Comparison of ENCODE assay signal across 1 cellular context in genomic region chr4:83284161-83285021, GRCh38.
TF ChIP-seq lines count a peak whose summit lies in the region.

Gene COQ2 (minus strand): TSS chr4:83284798. CDS start chr4:83284764, 34 bp downstream.

TF ChIP-seq in K562, 482 proteins besides CTCF, POLR2A, EP300 and RAD21 (continued from another document and continues in another):
- peak; percentile 38 for TF ChIP-seq MGA (IDR thresholded peaks at IDR 0.05)
- no peak for TF ChIP-seq WHSC1 (IDR thresholded peaks at IDR 0.05; ENCODE audit: low read length)
- TF ChIP-seq CEBPG (CRISPR knock-in tag; IDR thresholded peaks at IDR 0.05), result 0 out of 2 replicates have a peak, but pooled peaks have one; percentile 48
- peak; percentile 8 to 66; a peak in 2 of 4 replicates for TF ChIP-seq CEBPG (tag; conservative IDR thresholded peaks at IDR 0.05 in 1 of 2, IDR thresholded peaks at IDR 0.05 in 1 of 2)
- TF ChIP-seq ZKSCAN1 (IDR thresholded peaks at IDR 0.05; ENCODE audit: low read depth, low read length), result peak; percentile 42; the same call in 1 of the 2 replicates
- peak; percentile 90 for TF ChIP-seq ERF (CRISPR knock-in tag; IDR thresholded peaks at IDR 0.05)
- no peak for TF ChIP-seq ARHGAP35 (IDR thresholded peaks at IDR 0.05; ENCODE audit: partially characterized antibody)
- TF ChIP-seq FIP1L1 (IDR thresholded peaks at IDR 0.05; ENCODE audit: low read depth, low read length, poor library complexity, severe bottlenecking), result peak; percentile 35
- no peak for TF ChIP-seq NFRKB (IDR thresholded peaks at IDR 0.05; ENCODE audit: low read depth)
- TF ChIP-seq AFF1 (IDR thresholded peaks at IDR 0.05; ENCODE audit: low read depth in 1 of 2, partially characterized antibody in 2 of 2), result no peak
- no peak for TF ChIP-seq MAFK (IDR thresholded peaks at IDR 0.05; ENCODE audit: low read length)
- TF ChIP-seq HNRNPUL1 (IDR thresholded peaks at IDR 0.05; ENCODE audit: low read length), result no peak
- TF ChIP-seq ETS2 (tag; IDR thresholded peaks at IDR 0.05; ENCODE audit: borderline replicate concordance, poor library complexity, severe bottlenecking), result no peak
- TF ChIP-seq SRSF3 (IDR thresholded peaks at IDR 0.05; ENCODE audit: insufficient read depth, low read length), result no peak
- TF ChIP-seq RFX1 (IDR thresholded peaks at IDR 0.05), result no peak
- TF ChIP-seq PTTG1 (tag; IDR thresholded peaks at IDR 0.05; ENCODE audit: low read depth), result no peak
- no peak for TF ChIP-seq FOXJ3 (CRISPR knock-in tag; IDR thresholded peaks at IDR 0.05)
- no peak for TF ChIP-seq SMARCC2 (IDR thresholded peaks at IDR 0.05; ENCODE audit: low read depth)
- TF ChIP-seq ETV5 (CRISPR knock-in tag; IDR thresholded peaks at IDR 0.05; ENCODE audit: low read depth), result no peak
- peak; percentile 91; the same call in 1 of the 2 replicates for TF ChIP-seq E2F4 (CRISPR knock-in tag; IDR thresholded peaks at IDR 0.05; ENCODE audit: low read depth)
- TF ChIP-seq PML (IDR thresholded peaks at IDR 0.05; ENCODE audit: low read length), result 0 out of 2 replicates have a peak, but pooled peaks have one; percentile 19
- TF ChIP-seq BHLHE40 (IDR thresholded peaks at IDR 0.05; ENCODE audit: low read length), result peak; percentile 21; the same call in 1 of the 2 replicates
- no peak for TF ChIP-seq ZNF407 (IDR thresholded peaks at IDR 0.05; ENCODE audit: low read depth)
- peak; percentile 73; the same call in 1 of the 2 replicates for TF ChIP-seq TFAP4 (CRISPR knock-in tag; IDR thresholded peaks at IDR 0.05; ENCODE audit: borderline replicate concordance)
- TF ChIP-seq MCM3 (IDR thresholded peaks at IDR 0.05), result no peak
- no peak for TF ChIP-seq ILK (tag; IDR thresholded peaks at IDR 0.05; ENCODE audit: borderline replicate concordance, low read depth)
- TF ChIP-seq FOXM1 (IDR thresholded peaks at IDR 0.05; ENCODE audit: low read depth), result no peak
- 0 out of 2 replicates have a peak, but pooled peaks have one; percentile 72 for TF ChIP-seq FOXM1 (CRISPR knock-in tag; IDR thresholded peaks at IDR 0.05; ENCODE audit: low read depth)
- no peak for TF ChIP-seq ZNF436 (CRISPR knock-in tag; IDR thresholded peaks at IDR 0.05)
